ENCODE assay signal across 18 cellular contexts in genomic region chr10:8105932-8106331, GRCh38. TPM values are rescaled to one million over a fixed set of nuclear protein-coding genes. Genes with fewer than 3 reads are reported as not detected.
DNase-seq lines count a peak whose midpoint lies in the region; ATAC-seq and TF ChIP-seq lines count a peak whose summit lies in the region.
"Had no signal": no experiment of that assay in that cellular context is flagged by ENCODE, and none has a peak within 500 bp of the region (broad histone marks: within the 10 kb centered on the region; RNA-seq: fewer than 3 reads in every experiment).

No MANE protein-coding gene starts in this region.

- no peaks in the 10 kb centered on the region for H3K36me3 ChIP-seq in HEK293 (ENCODE audit: control insufficient read depth in 2 of 2, insufficient read depth in 1 of 2, low read length in 2 of 2)
- H3K36me3 ChIP-seq: BLaER1 treated with 17β-estradiol and CSF1 and Interleukin-3, amounts not matched to agents 10 nM and 100 nM had no signal

- TF ChIP-seq CTCF in HEK293 (tag by site-specific recombination; IDR thresholded peaks at IDR 0.05), result no peak

- no peak overlapping the region for H3K27ac ChIP-seq in HEK293 (ENCODE audit: extremely low read depth, low read depth, low read length)
- H3K27ac ChIP-seq: 22Rv1; A549; BLaER1 treated with 17β-estradiol and CSF1 and Interleukin-3, amounts not matched to agents 10 nM and 100 nM; C4-2B had no signal

- no peak for ATAC-seq in central memory CD8-positive, alpha-beta T cell (replicated peaks; ENCODE audit: extremely low read depth, poor library complexity, severe bottlenecking)
- ATAC-seq: A549; CD8-positive, alpha-beta T cell had no signal

- H3K4me1 ChIP-seq in HEK293 (ENCODE audit: control insufficient read depth, insufficient read depth, low read length), result peaks cover 7% of the 10 kb centered on the region
- H3K4me1 ChIP-seq: A549 had no signal

- H3K9me3 Mint-ChIP-seq in activated naive CD8-positive, alpha-beta T cell (ENCODE audit: low read depth), result no peaks in the 10 kb centered on the region
- no peaks in the 10 kb centered on the region for H3K9me3 Mint-ChIP-seq in activated naive CD8-positive, alpha-beta T cell treated with anti-CD3 and anti-CD28 coated beads for 36 hours
- no peaks in the 10 kb centered on the region for H3K9me3 Mint-ChIP-seq in central memory CD8-positive, alpha-beta T cell
- H3K9me3 Mint-ChIP-seq: CD4-positive, alpha-beta T cell; CD8-positive, alpha-beta T cell had no signal

- peak overlapping the region; percentile 2 for H3K27ac Mint-ChIP-seq in activated naive CD8-positive, alpha-beta T cell
- no peak overlapping the region for H3K27ac Mint-ChIP-seq in activated naive CD8-positive, alpha-beta T cell treated with anti-CD3 and anti-CD28 coated beads for 36 hours
- H3K27ac Mint-ChIP-seq in central memory CD8-positive, alpha-beta T cell (ENCODE audit: low read depth), result peak overlapping the region; percentile 16
- H3K27ac Mint-ChIP-seq: B cell; CD4-positive, alpha-beta T cell; CD8-positive, alpha-beta T cell had no signal

- no peaks in the 10 kb centered on the region for H3K9me3 ChIP-seq in HEK293 (ENCODE audit: control insufficient read depth, insufficient read depth, low read depth, low read length)
- H3K9me3 ChIP-seq: A549; BLaER1 treated with 17β-estradiol and CSF1 and Interleukin-3, amounts not matched to agents 10 nM and 100 nM; Caco-2 had no signal

- no peak for DNase-seq in activated naive CD8-positive, alpha-beta T cell treated with anti-CD3 and anti-CD28 coated beads for 36 hours
- no peak for DNase-seq in central memory CD8-positive, alpha-beta T cell (ENCODE audit: low spot score in 2 of 2)
- no peak for DNase-seq in stimulated activated naive CD4-positive, alpha-beta T cell treated with Interleukin-2 at 50 U/mL for 16 hours (lab: John Stamatoyannopoulos, UW)
- no peak for DNase-seq in activated CD8-positive, alpha-beta memory T cell treated with anti-CD3 and anti-CD28 coated beads, Interleukin-2, amount 50 U/mL, for 4 hours
- DNase-seq: AML-193; Caco-2; Calu3; CD4-positive, alpha-beta T cell; CD8-positive, alpha-beta T cell; DMS79 treated with DMSO at 0.1 percent for 48 hours; GF-D8 had no signal

- H3K4me3 Mint-ChIP-seq in activated naive CD8-positive, alpha-beta T cell, result no peak overlapping the region
- H3K4me3 Mint-ChIP-seq in activated naive CD8-positive, alpha-beta T cell treated with anti-CD3 and anti-CD28 coated beads for 36 hours, result no peak overlapping the region
- H3K4me3 Mint-ChIP-seq in central memory CD8-positive, alpha-beta T cell, result no peak overlapping the region
- H3K4me3 Mint-ChIP-seq: B cell; CD4-positive, alpha-beta T cell; CD8-positive, alpha-beta T cell had no signal

- POLR2A ChIA-PET in HEK293 (lab: Yijun Ruan, JAX), result no interaction called here

- no peaks in the 10 kb centered on the region for H3K27me3 Mint-ChIP-seq in activated naive CD8-positive, alpha-beta T cell
- no peaks in the 10 kb centered on the region for H3K27me3 Mint-ChIP-seq in activated naive CD8-positive, alpha-beta T cell treated with anti-CD3 and anti-CD28 coated beads for 36 hours
- H3K27me3 Mint-ChIP-seq in central memory CD8-positive, alpha-beta T cell, result peaks cover 9% of the 10 kb centered on the region
- H3K27me3 Mint-ChIP-seq: CD4-positive, alpha-beta T cell had no signal

- no peaks in the 10 kb centered on the region for H3K36me3 Mint-ChIP-seq in activated naive CD8-positive, alpha-beta T cell
- H3K36me3 Mint-ChIP-seq in activated naive CD8-positive, alpha-beta T cell treated with anti-CD3 and anti-CD28 coated beads for 36 hours, result no peaks in the 10 kb centered on the region
- peaks cover 3% of the 10 kb centered on the region for H3K36me3 Mint-ChIP-seq in central memory CD8-positive, alpha-beta T cell (ENCODE audit: insufficient read depth)
- H3K36me3 Mint-ChIP-seq: CD8-positive, alpha-beta T cell had no signal

- H3K4me3 ChIP-seq in HEK293 (ENCODE audit: low read depth, low read length), result no peak overlapping the region
- H3K4me3 ChIP-seq: A549; BLaER1 treated with 17β-estradiol and CSF1 and Interleukin-3, amounts not matched to agents 10 nM and 100 nM had no signal

- peaks cover 4% of the 10 kb centered on the region for H3K4me1 Mint-ChIP-seq in activated naive CD8-positive, alpha-beta T cell (ENCODE audit: low read depth)
- peaks cover 4% of the 10 kb centered on the region for H3K4me1 Mint-ChIP-seq in activated naive CD8-positive, alpha-beta T cell treated with anti-CD3 and anti-CD28 coated beads for 36 hours
- H3K4me1 Mint-ChIP-seq in central memory CD8-positive, alpha-beta T cell, result peaks cover 6% of the 10 kb centered on the region
- H3K4me1 Mint-ChIP-seq: B cell had no signal

- CTCF ChIA-PET in HEK293 (lab: Yijun Ruan, JAX), result no interaction called here

TF ChIP-seq in HEK293, 187 proteins besides CTCF, POLR2A, EP300 and RAD21:
- TF ChIP-seq ZNF146 (tag by site-specific recombination; IDR thresholded peaks at IDR 0.05) (peak; percentile 97), YY2 (tag by site-specific recombination; IDR thresholded peaks at IDR 0.05) (no peak)

RNA-seq across cellular contexts. Expression of gene GATA3, which starts 51.4 kb away (rescaled TPM):
- total RNA-seq in activated naive CD8-positive, alpha-beta T cell treated with anti-CD3 and anti-CD28 coated beads for 36 hours, result 1 to 10 TPM; 8.4 to 8.8 TPM
